In genomic region chr9:111034146-111034545, GRCh38 we compare ENCODE assay signal across 21 cellular contexts. TPM values are rescaled to one million over a fixed set of nuclear protein-coding genes. Genes with fewer than 3 reads are reported as not detected.
DNase-seq lines count a peak whose midpoint lies in the region; ATAC-seq and TF ChIP-seq lines count a peak whose summit lies in the region.
"Had no signal": no experiment of that assay in that cellular context is flagged by ENCODE, and none has a peak within 500 bp of the region (broad histone marks: within the 10 kb centered on the region; RNA-seq: fewer than 3 reads in every experiment).

No MANE protein-coding gene starts in this region.

- no peaks in the 10 kb centered on the region for H3K9me3 ChIP-seq in left ventricle myocardium inferior (replicated peaks)

- H3K4me1 Mint-ChIP-seq in osteocyte (ENCODE audit: unreplicated experiment): peaks cover 66% of the 10 kb centered on the region

- H3K27me3 ChIP-seq in left ventricle myocardium inferior (ENCODE audit: low read depth): peaks cover 72% of the 10 kb centered on the region

- H3K27ac ChIP-seq in left ventricle myocardium inferior (replicated peaks): peak overlapping the region; percentile 82
- H3K27ac ChIP-seq: C4-2B had no signal

- peak overlapping the region; percentile 57 for H3K4me3 Mint-ChIP-seq in osteocyte (ENCODE audit: unreplicated experiment)
- H3K4me3 Mint-ChIP-seq: activated CD4-positive, alpha-beta T cell treated with anti-CD3 and anti-CD28 coated beads, Interleukin-2, amount 10 ng/mL, durations not matched to agents 7 days and 5 days; activated naive CD8-positive, alpha-beta T cell; endodermal cell; immature natural killer cell had no signal

- TF ChIP-seq CTCF in left ventricle myocardium inferior (IDR thresholded peaks at IDR 0.05; ENCODE audit: borderline replicate concordance) (no peak), fibroblast of the aortic adventitia (IDR thresholded peaks at IDR 0.05; ENCODE audit: insufficient read depth, low read length) (no peak), osteocyte (IDR thresholded peaks at IDR 0.05) (no peak)

- intact Hi-C loops in left ventricle myocardium inferior (cut with micrococcal nuclease): no loop called here
- intact Hi-C loops in left cardiac atrium (cut with DNase I): no loop called here

- ATAC-seq in left cardiac atrium: no peak
- no peak for ATAC-seq in HG02938 (IDR thresholded peaks at IDR 0.05; ENCODE audit: unreplicated experiment)
- ATAC-seq: K562, right cardiac atrium had no signal

- H3K27ac Mint-ChIP-seq in osteocyte (ENCODE audit: unreplicated experiment): peak overlapping the region; percentile 80
- H3K27ac Mint-ChIP-seq: activated CD4-positive, alpha-beta T cell treated with anti-CD3 and anti-CD28 coated beads, Interleukin-2, amount 10 ng/mL, durations not matched to agents 7 days and 5 days; activated naive CD8-positive, alpha-beta T cell; endodermal cell; immature natural killer cell had no signal

- no peak overlapping the region for H3K4me3 ChIP-seq in left ventricle myocardium inferior
- H3K4me3 ChIP-seq in fibroblast of the aortic adventitia (ENCODE audit: low read depth, low read length): peak overlapping the region; percentile 69
- H3K4me3 ChIP-seq: K562 had no signal

- H3K36me3 Mint-ChIP-seq in osteocyte (ENCODE audit: unreplicated experiment): peaks cover 22% of the 10 kb centered on the region
- H3K36me3 Mint-ChIP-seq: activated naive CD8-positive, alpha-beta T cell had no signal

- H3K27me3 Mint-ChIP-seq in osteocyte (ENCODE audit: unreplicated experiment): no peaks in the 10 kb centered on the region

- H3K9me3 Mint-ChIP-seq in osteocyte (ENCODE audit: unreplicated experiment): no peaks in the 10 kb centered on the region
- H3K9me3 Mint-ChIP-seq: activated CD4-positive, alpha-beta T cell treated with anti-CD3 and anti-CD28 coated beads, Interleukin-2, amount 10 ng/mL, durations not matched to agents 7 days and 5 days; endodermal cell had no signal

- DNase-seq in left ventricle myocardium inferior (no peak), left cardiac atrium (no peak), fibroblast of the aortic adventitia (ENCODE audit: low read depth) (no peak), osteocyte (ENCODE audit: extremely low spot score, unreplicated experiment) (no peak), NCI-H510A treated with DMSO at 0.1 percent for 48 hours (lab: John Stamatoyannopoulos, UW) (no peak), NCI-H128 (lab: John Stamatoyannopoulos, UW; ENCODE audit: unreplicated experiment) (no peak)
- no peak for DNase-seq in stimulated activated CD4-positive, alpha-beta T cell treated with anti-CD3 and anti-CD28 coated beads, Interleukin-4, amount 100 ng/mL, for 1 hour
- DNase-seq: activated CD4-positive, alpha-beta T cell treated with anti-CD3 and anti-CD28 coated beads, Interleukin-2, amount 10 ng/mL, durations not matched to agents 7 days and 5 days; endodermal cell; immature natural killer cell; NCI-H2171 treated with DMSO at 0.1 percent for 48 hours; occipital lobe; right cardiac atrium; SHP77 treated with DMSO at 0.1 percent for 48 hours; stimulated activated naive CD4-positive, alpha-beta T cell; T-helper 1 cell; trophoblast cell had no signal

- H3K36me3 ChIP-seq in left ventricle myocardium inferior: no peaks in the 10 kb centered on the region

- H3K4me1 ChIP-seq in left ventricle myocardium inferior: peaks cover 19% of the 10 kb centered on the region

RNA-seq across cellular contexts. Expression of gene LPAR1, which starts 4.1 kb away (rescaled TPM):
- total RNA-seq in left ventricle myocardium inferior: 12.4 TPM
- total RNA-seq in left cardiac atrium: 10 to 100 TPM; 27.2 to 27.3 TPM
- total RNA-seq in fibroblast of the aortic adventitia (ENCODE audit: low replicate concordance): 39.2 and 265 TPM in 2 replicates
- 119 and 120 TPM in 2 replicates for total RNA-seq in osteocyte
- total RNA-seq: activated CD4-positive, alpha-beta T cell treated with anti-CD3 and anti-CD28 coated beads, Interleukin-2, amount 10 ng/mL, durations not matched to agents 7 days and 5 days had no signal
